In genomic region chr10:86354761-86355540, GRCh38 we compare ENCODE assay signal across 13 cellular contexts.
DNase-seq lines count a peak whose midpoint lies in the region; ATAC-seq lines count a peak whose summit lies in the region.
"Had no signal": no experiment of that assay in that cellular context is flagged by ENCODE, and none has a peak within 500 bp of the region (broad histone marks: within the 10 kb centered on the region; RNA-seq: fewer than 3 reads in every experiment).

No MANE protein-coding gene starts in this region.

- no peaks in the 10 kb centered on the region for H3K9me3 Mint-ChIP-seq in central memory CD8-positive, alpha-beta T cell

- H3K27me3 Mint-ChIP-seq in central memory CD8-positive, alpha-beta T cell, result peaks cover 38% of the 10 kb centered on the region

- H3K36me3 Mint-ChIP-seq in central memory CD8-positive, alpha-beta T cell (ENCODE audit: insufficient read depth), result peaks cover 2% of the 10 kb centered on the region

- H3K4me1 Mint-ChIP-seq in central memory CD8-positive, alpha-beta T cell, result no peaks in the 10 kb centered on the region

- H3K4me3 Mint-ChIP-seq in central memory CD8-positive, alpha-beta T cell, result no peak overlapping the region

- DNase-seq in central memory CD8-positive, alpha-beta T cell (ENCODE audit: low spot score in 2 of 2), result no peak
- peak in 11 of 49 donors; percentile 25 to 52 (median 35) for DNase-seq in substantia nigra (lab: John Stamatoyannopoulos, UW)
- no peak for DNase-seq in pons (ENCODE audit: low spot score)
- no peak for DNase-seq in NCI-H748 treated with DMSO at 0.1 percent for 48 hours (lab: John Stamatoyannopoulos, UW)
- DNase-seq: activated CD4-positive, alpha-beta T cell treated with anti-CD3 and anti-CD28 coated beads, Interleukin-2, amount 50 U/mL, for 1 hour; HCEC 1CT; NCI-H2081 treated with DMSO at 0.1 percent for 48 hours; T-helper 1 cell had no signal

- H3K27ac ChIP-seq in substantia nigra (ENCODE audit: low read depth, low read length, poor library complexity, severe bottlenecking), result peak overlapping the region; percentile 97
- H3K27ac ChIP-seq: epithelial cell of prostate, suprapubic skin had no signal

- ATAC-seq in GM19463 (IDR thresholded peaks at IDR 0.05; ENCODE audit: unreplicated experiment), result peak; percentile 51
- peak; percentile 65 for ATAC-seq in HG03378 (IDR thresholded peaks at IDR 0.05; ENCODE audit: unreplicated experiment)
- ATAC-seq in central memory CD8-positive, alpha-beta T cell (replicated peaks; ENCODE audit: extremely low read depth, poor library complexity, severe bottlenecking), result peak; percentile 14
- no peak for ATAC-seq in HG02970 (IDR thresholded peaks at IDR 0.05; ENCODE audit: low FRiP score, unreplicated experiment)

- no peak overlapping the region for H3K27ac Mint-ChIP-seq in central memory CD8-positive, alpha-beta T cell (ENCODE audit: low read depth)
